In the genomic region with DNA sequence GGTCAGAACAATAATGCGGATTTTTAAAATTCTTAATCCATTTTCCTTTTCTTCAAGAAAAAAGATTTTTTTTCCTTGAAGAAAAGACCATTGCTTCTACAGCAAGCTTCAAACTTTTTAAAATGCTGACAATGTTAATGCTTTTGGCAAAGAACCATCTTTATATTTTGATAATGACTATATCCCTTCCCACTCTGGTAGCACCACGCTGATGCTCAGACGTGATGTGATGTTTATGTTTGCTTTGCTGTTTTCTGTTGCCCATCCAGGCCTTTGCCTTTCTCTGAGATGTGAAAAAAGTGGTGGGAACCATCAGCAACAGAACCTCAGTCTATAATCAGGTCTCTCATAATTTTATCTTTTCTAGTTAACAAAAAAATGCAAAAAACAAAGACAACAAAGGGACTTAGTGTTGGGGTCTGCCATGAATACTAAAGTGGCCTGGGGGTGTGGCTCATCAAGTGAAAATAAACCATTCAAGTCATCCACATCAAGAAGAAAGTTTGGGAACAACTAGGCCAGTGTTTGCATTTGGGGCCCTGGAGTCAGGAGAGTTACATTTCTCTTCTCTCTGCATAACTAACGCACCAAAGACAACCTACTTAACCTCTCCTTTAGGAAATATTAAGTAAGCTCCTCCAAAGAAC, we compare ENCODE assay signal across 17 cellular contexts.
A peak's percentile ranks its signal among the peaks of the same experiment; 100 is the strongest.
DNase-seq lines count a peak whose midpoint lies in the region; ATAC-seq and TF ChIP-seq lines count a peak whose summit lies in the region.
"Had no signal": no experiment of that assay in that cellular context is flagged by ENCODE, and none has a peak within 500 bp of the region (broad histone marks: within the 10 kb centered on the region; RNA-seq: fewer than 3 reads in every experiment).

No MANE protein-coding gene starts in this region.

- H3F3A ChIP-seq in DOHH2 (ENCODE audit: control insufficient read depth, insufficient read depth): no peaks in the 10 kb centered on the region

- H4K20me1 ChIP-seq in DOHH2 (ENCODE audit: control insufficient read depth, insufficient read depth, low read depth, low read length): no peaks in the 10 kb centered on the region

- no peaks in the 10 kb centered on the region for H3K36me3 ChIP-seq in DOHH2 (ENCODE audit: control insufficient read depth, low read length)
- no peaks in the 10 kb centered on the region for H3K36me3 ChIP-seq in endodermal cell (ENCODE audit: control insufficient read depth, insufficient read depth, low read length)
- H3K36me3 ChIP-seq in aorta (ENCODE audit: control insufficient read depth in 1 of 2, insufficient read depth in 2 of 2, low read length in 1 of 2): no peaks in the 10 kb centered on the region
- H3K36me3 ChIP-seq: WERI-Rb-1 had no signal

- H3K4me1 Mint-ChIP-seq in endodermal cell (peaks cover 8% of the 10 kb centered on the region), nephron (peaks cover 22% of the 10 kb centered on the region)

- H3K4me3 ChIP-seq in DOHH2 (ENCODE audit: low read length) (peak overlapping the region; percentile 9; the same call in 1 of the 2 replicates), endodermal cell (ENCODE audit: low read length) (no peak overlapping the region), aorta (ENCODE audit: low read length in 2 of 2) (no peak overlapping the region)
- H3K4me3 ChIP-seq: spleen had no signal

- no peaks in the 10 kb centered on the region for H3K9me3 Mint-ChIP-seq in endodermal cell
- H3K9me3 Mint-ChIP-seq in nephron: no peaks in the 10 kb centered on the region
- H3K9me3 Mint-ChIP-seq: stimulated activated naive B cell treated with anti-CD40 and anti-IgM and Interleukin-4, amounts not matched to agents 10 μg/mL and 1 μg/mL and 100 μg/mL, for 72 hours had no signal

- TF ChIP-seq CTCF in DOHH2 (IDR thresholded peaks at IDR 0.05; ENCODE audit: low read depth, low read length, poor library complexity, severe bottlenecking): no peak
- no peak for TF ChIP-seq CTCF in VCaP (conservative IDR thresholded peaks at IDR 0.05)
- TF ChIP-seq CTCF in endodermal cell (conservative IDR thresholded peaks at IDR 0.05): no peak
- no peak for TF ChIP-seq CTCF in nephron (IDR thresholded peaks at IDR 0.05; ENCODE audit: unreplicated experiment in 3 of 3)

- H3K4me1 ChIP-seq in DOHH2 (ENCODE audit: control insufficient read depth, low read length): peaks cover 19% of the 10 kb centered on the region
- H3K4me1 ChIP-seq in endodermal cell (ENCODE audit: control insufficient read depth, insufficient read depth, low read length): no peaks in the 10 kb centered on the region
- H3K4me1 ChIP-seq in aorta (ENCODE audit: control insufficient read depth in 1 of 2, insufficient read depth in 2 of 2, low read length in 2 of 2): no peaks in the 10 kb centered on the region

- H3K4me3 Mint-ChIP-seq in endodermal cell (no peak overlapping the region), nephron (no peak overlapping the region)
- H3K4me3 Mint-ChIP-seq: stimulated activated naive B cell treated with anti-CD40 and anti-IgM and Interleukin-4, amounts not matched to agents 10 μg/mL and 1 μg/mL and 100 μg/mL, for 72 hours had no signal

- intact Hi-C loops in aorta (cut with DNase I): no loop called here

- DNase-seq in endodermal cell (no peak), aorta (no peak)
- no peak for DNase-seq in activated T-cell treated with anti-CD3 and anti-CD28 coated beads, Interleukin-2, amount 50 U/mL, for 48 hours
- DNase-seq: activated effector memory CD4-positive, alpha-beta T cell treated with Interleukin-2 at 50 U/mL for 16 hours; amniotic stem cell; DND-41; KG1; spleen; stimulated activated naive B cell treated with anti-CD40 and anti-IgM and Interleukin-4, amounts not matched to agents 10 μg/mL and 1 μg/mL and 100 μg/mL, for 72 hours; WERI-Rb-1 had no signal

- H3K4me2 ChIP-seq in DOHH2 (ENCODE audit: low read length): peak overlapping the region; percentile 31

- no peak for ATAC-seq in HG03460 (IDR thresholded peaks at IDR 0.05; ENCODE audit: unreplicated experiment)
- ATAC-seq in HG02759 (IDR thresholded peaks at IDR 0.05; ENCODE audit: unreplicated experiment): no peak
- no peak for ATAC-seq in aorta (ENCODE audit: low FRiP score)
- ATAC-seq: stimulated activated naive B cell treated with anti-CD40 and anti-IgM and Interleukin-4, amounts not matched to agents 10 μg/mL and 1 μg/mL and 100 μg/mL, for 72 hours had no signal

- H3K27me3 Mint-ChIP-seq in endodermal cell (ENCODE audit: insufficient read depth): no peaks in the 10 kb centered on the region
- H3K27me3 Mint-ChIP-seq in nephron (ENCODE audit: low read depth): no peaks in the 10 kb centered on the region
- H3K27me3 Mint-ChIP-seq: stimulated activated naive B cell treated with anti-CD40 and anti-IgM and Interleukin-4, amounts not matched to agents 10 μg/mL and 1 μg/mL and 100 μg/mL, for 72 hours had no signal

- H3K9me2 ChIP-seq in DOHH2 (replicated peaks; ENCODE audit: control insufficient read depth, low read length): no peaks in the 10 kb centered on the region

- H3K27ac ChIP-seq in DOHH2 (ENCODE audit: low read depth, low read length) (peak overlapping the region; percentile 10), VCaP (peak overlapping the region; percentile 72), endodermal cell (ENCODE audit: low read depth, low read length) (peak overlapping the region; percentile 61), aorta (ENCODE audit: low read depth in 1 of 2, low read length in 2 of 2) (no peak overlapping the region)
- H3K27ac ChIP-seq: HL-60, RWPE1, spleen, WERI-Rb-1 had no signal

- WGBS in endodermal cell (ENCODE audit: insufficient coverage in 1 of 2, insufficient read length in 1 of 2), 2 experiments: 89 to 93% methylated on average over 1 to 4 of the region's 4 CpGs
- 48 to 52% methylated on average over 4 of the region's 4 CpGs for WGBS in aorta, 2 donors

- no peaks in the 10 kb centered on the region for H3K9me3 ChIP-seq in DOHH2 (ENCODE audit: control insufficient read depth, insufficient read depth, low read length)
- H3K9me3 ChIP-seq in endodermal cell (ENCODE audit: control insufficient read depth, low read length): no peaks in the 10 kb centered on the region
- H3K9me3 ChIP-seq in aorta (ENCODE audit: control insufficient read depth, low read length): no peaks in the 10 kb centered on the region
- H3K9me3 ChIP-seq: spleen had no signal

- no peaks in the 10 kb centered on the region for H3K79me2 ChIP-seq in DOHH2 (ENCODE audit: control insufficient read depth, low read length)

- H3K27ac Mint-ChIP-seq in endodermal cell (no peak overlapping the region), nephron (peak overlapping the region; percentile 1 to 25 (median 4))

- no peaks in the 10 kb centered on the region for H3K36me3 Mint-ChIP-seq in endodermal cell (ENCODE audit: low read depth)
- H3K36me3 Mint-ChIP-seq in nephron (ENCODE audit: low read depth): no peaks in the 10 kb centered on the region

- H3K9ac ChIP-seq in endodermal cell (ENCODE audit: extremely low read depth, low read length, poor library complexity, severe bottlenecking): peak overlapping the region; percentile 11

- H3K27me3 ChIP-seq in DOHH2 (ENCODE audit: control insufficient read depth, low read length) (no peaks in the 10 kb centered on the region), endodermal cell (ENCODE audit: control insufficient read depth, insufficient read depth, low read length, poor library complexity, severe bottlenecking) (no peaks in the 10 kb centered on the region), aorta (ENCODE audit: control insufficient read depth in 1 of 2, insufficient read depth in 2 of 2, low read length in 1 of 2) (no peaks in the 10 kb centered on the region)
- H3K27me3 ChIP-seq: spleen had no signal

Comparison
In these comparisons a context has a peak if more than half of its experiments do, and no peak if none do; other contexts are left out.
1. H3K27ac ChIP-seq: peak in DOHH2 (single experiment), VCaP (single experiment) and endodermal cell (single experiment); none in aorta (0 of 2).